Comparison of ENCODE assay signal across 2 cellular contexts in the genomic region with DNA sequence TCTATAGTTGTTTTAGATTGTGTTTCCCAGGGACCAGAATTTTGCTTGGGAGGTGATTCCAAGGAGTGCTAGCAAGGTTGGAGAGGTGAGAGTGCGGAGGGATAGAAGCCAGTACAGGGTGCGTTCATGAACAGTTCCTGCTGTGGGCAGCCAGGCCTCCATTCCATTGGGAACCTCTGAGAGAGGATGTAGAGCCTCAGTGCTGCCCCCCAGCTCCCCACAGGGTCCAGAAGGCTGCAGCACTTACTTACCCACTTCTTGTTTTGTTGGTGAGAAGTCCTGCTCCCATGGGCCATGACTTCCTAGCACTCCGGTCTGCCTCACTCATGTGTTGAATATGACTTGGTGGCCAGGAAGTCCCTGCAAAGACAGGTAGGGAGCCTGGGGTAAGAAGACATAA.
TF ChIP-seq lines count a peak whose summit lies in the region.

No MANE protein-coding gene starts in this region.

TF ChIP-seq in HCT116, 20 proteins besides CTCF, POLR2A, EP300 and RAD21:
- no peak for TF ChIP-seq YY1 (IDR thresholded peaks at IDR 0.05; ENCODE audit: extremely low read depth, insufficient replicate concordance, low read depth, low read length)
- TF ChIP-seq ZFX (IDR thresholded peaks at IDR 0.05) = no peak
- TF ChIP-seq ATF3 (IDR thresholded peaks at IDR 0.05) = no peak
- no peak for TF ChIP-seq FOSL1 (IDR thresholded peaks at IDR 0.05; ENCODE audit: low read depth)
- no peak for TF ChIP-seq POLR2AphosphoS5 (IDR thresholded peaks at IDR 0.05; ENCODE audit: low read depth, low read length)
- TF ChIP-seq EZH2 (IDR thresholded peaks at IDR 0.05) = no peak
- no peak for TF ChIP-seq JUND (IDR thresholded peaks at IDR 0.05)
- TF ChIP-seq CBX3 (IDR thresholded peaks at IDR 0.05; ENCODE audit: low read depth) = no peak
- TF ChIP-seq EZH2phosphoT487 (IDR thresholded peaks at IDR 0.05; ENCODE audit: borderline replicate concordance) = no peak
- no peak for TF ChIP-seq ZNF274 (IDR thresholded peaks at IDR 0.05; ENCODE audit: low read depth, low read length)
- TF ChIP-seq EGR1 (IDR thresholded peaks at IDR 0.05; ENCODE audit: low read depth) = no peak
- TF ChIP-seq SRF (IDR thresholded peaks at IDR 0.05; ENCODE audit: low read depth) = no peak
- TF ChIP-seq REST (IDR thresholded peaks at IDR 0.05; ENCODE audit: low read depth) = no peak

TF ChIP-seq in H1, 55 proteins besides CTCF, POLR2A, EP300 and RAD21:
- TF ChIP-seq JUN (IDR thresholded peaks at IDR 0.05; ENCODE audit: low read depth, low read length) (no peak), EZH2 (IDR thresholded peaks at IDR 0.05; ENCODE audit: low read depth, low read length, severe bottlenecking) (no peak), SP2 (IDR thresholded peaks at IDR 0.05; ENCODE audit: low read length) (no peak), TBP (IDR thresholded peaks at IDR 0.05; ENCODE audit: low read depth, low read length) (no peak)
